In genomic region chr20:31894980-31895675, GRCh38 we compare ENCODE assay signal across 1 cellular context.
TF ChIP-seq lines count a peak whose summit lies in the region.

No MANE protein-coding gene starts in this region.

TF ChIP-seq in HepG2, 621 proteins besides CTCF, POLR2A, EP300 and RAD21 (continued from another document):
- TF ChIP-seq NCOA1 (CRISPR knock-in tag; IDR thresholded peaks at IDR 0.05): no peak
- peak; percentile 68; the same call in 1 of the 2 replicates for TF ChIP-seq ZNF362 (CRISPR knock-in tag; IDR thresholded peaks at IDR 0.05; ENCODE audit: borderline replicate concordance)
- TF ChIP-seq ZNF160 (CRISPR knock-in tag; IDR thresholded peaks at IDR 0.05): no peak
- TF ChIP-seq ATF7 (IDR thresholded peaks at IDR 0.05): no peak
- no peak for TF ChIP-seq ATF7 (CRISPR knock-in tag; IDR thresholded peaks at IDR 0.05)
- TF ChIP-seq ZSCAN5A (CRISPR knock-in tag; IDR thresholded peaks at IDR 0.05; ENCODE audit: borderline replicate concordance): no peak
- TF ChIP-seq TBL1XR1 (IDR thresholded peaks at IDR 0.05; ENCODE audit: borderline replicate concordance, low read length, partially characterized antibody): no peak
- TF ChIP-seq ZNF251 (CRISPR knock-in tag; IDR thresholded peaks at IDR 0.05): no peak
- peak; percentile 68 for TF ChIP-seq JARID2 (CRISPR knock-in tag; IDR thresholded peaks at IDR 0.05; ENCODE audit: insufficient replicate concordance)
- TF ChIP-seq ZNF576 (CRISPR knock-in tag; IDR thresholded peaks at IDR 0.05): no peak
- TF ChIP-seq, protein P1, sequence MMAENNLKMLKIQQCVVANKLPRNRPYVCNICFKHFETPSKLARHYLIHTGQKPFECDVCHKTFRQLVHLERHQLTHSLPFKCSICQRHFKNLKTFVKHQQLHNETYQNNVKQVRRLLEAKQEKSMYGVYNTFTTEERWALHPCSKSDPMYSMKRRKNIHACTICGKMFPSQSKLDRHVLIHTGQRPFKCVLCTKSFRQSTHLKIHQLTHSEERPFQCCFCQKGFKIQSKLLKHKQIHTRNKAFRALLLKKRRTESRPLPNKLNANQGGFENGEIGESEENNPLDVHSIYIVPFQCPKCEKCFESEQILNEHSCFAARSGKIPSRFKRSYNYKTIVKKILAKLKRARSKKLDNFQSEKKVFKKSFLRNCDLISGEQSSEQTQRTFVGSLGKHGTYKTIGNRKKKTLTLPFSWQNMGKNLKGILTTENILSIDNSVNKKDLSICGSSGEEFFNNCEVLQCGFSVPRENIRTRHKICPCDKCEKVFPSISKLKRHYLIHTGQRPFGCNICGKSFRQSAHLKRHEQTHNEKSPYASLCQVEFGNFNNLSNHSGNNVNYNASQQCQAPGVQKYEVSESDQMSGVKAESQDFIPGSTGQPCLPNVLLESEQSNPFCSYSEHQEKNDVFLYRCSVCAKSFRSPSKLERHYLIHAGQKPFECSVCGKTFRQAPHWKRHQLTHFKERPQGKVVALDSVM (CRISPR knock-in tag; IDR thresholded peaks at IDR 0.05): no peak
- TF ChIP-seq, protein P2, sequence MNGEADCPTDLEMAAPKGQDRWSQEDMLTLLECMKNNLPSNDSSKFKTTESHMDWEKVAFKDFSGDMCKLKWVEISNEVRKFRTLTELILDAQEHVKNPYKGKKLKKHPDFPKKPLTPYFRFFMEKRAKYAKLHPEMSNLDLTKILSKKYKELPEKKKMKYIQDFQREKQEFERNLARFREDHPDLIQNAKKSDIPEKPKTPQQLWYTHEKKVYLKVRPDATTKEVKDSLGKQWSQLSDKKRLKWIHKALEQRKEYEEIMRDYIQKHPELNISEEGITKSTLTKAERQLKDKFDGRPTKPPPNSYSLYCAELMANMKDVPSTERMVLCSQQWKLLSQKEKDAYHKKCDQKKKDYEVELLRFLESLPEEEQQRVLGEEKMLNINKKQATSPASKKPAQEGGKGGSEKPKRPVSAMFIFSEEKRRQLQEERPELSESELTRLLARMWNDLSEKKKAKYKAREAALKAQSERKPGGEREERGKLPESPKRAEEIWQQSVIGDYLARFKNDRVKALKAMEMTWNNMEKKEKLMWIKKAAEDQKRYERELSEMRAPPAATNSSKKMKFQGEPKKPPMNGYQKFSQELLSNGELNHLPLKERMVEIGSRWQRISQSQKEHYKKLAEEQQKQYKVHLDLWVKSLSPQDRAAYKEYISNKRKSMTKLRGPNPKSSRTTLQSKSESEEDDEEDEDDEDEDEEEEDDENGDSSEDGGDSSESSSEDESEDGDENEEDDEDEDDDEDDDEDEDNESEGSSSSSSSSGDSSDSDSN (CRISPR knock-in tag; IDR thresholded peaks at IDR 0.05): no peak
- no peak for TF ChIP-seq SATB2 (CRISPR knock-in tag; IDR thresholded peaks at IDR 0.05)
- peak; percentile 50 for TF ChIP-seq NFYC (CRISPR knock-in tag; IDR thresholded peaks at IDR 0.05)
- no peak for TF ChIP-seq AFF4 (CRISPR knock-in tag; IDR thresholded peaks at IDR 0.05)
- no peak for TF ChIP-seq ZNF230 (CRISPR knock-in tag; IDR thresholded peaks at IDR 0.05)
- TF ChIP-seq PCBP1 (IDR thresholded peaks at IDR 0.05; ENCODE audit: borderline replicate concordance, low read depth, low read length): no peak
- TF ChIP-seq, protein P3, sequence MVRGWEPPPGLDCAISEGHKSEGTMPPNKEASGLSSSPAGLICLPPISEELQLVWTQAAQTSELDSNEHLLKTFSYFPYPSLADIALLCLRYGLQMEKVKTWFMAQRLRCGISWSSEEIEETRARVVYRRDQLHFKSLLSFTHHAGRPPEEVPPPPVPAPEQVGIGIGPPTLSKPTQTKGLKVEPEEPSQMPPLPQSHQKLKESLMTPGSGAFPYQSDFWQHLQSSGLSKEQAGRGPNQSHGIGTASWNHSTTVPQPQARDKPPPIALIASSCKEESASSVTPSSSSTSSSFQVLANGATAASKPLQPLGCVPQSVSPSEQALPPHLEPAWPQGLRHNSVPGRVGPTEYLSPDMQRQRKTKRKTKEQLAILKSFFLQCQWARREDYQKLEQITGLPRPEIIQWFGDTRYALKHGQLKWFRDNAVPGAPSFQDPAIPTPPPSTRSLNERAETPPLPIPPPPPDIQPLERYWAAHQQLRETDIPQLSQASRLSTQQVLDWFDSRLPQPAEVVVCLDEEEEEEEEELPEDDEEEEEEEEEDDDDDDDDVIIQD (CRISPR knock-in tag; IDR thresholded peaks at IDR 0.05; ENCODE audit: low read depth): no peak
- TF ChIP-seq SP5 (CRISPR knock-in tag; IDR thresholded peaks at IDR 0.05; ENCODE audit: borderline replicate concordance, low read depth): no peak
- peak; percentile 99 for TF ChIP-seq RFXANK (CRISPR knock-in tag; IDR thresholded peaks at IDR 0.05)
- TF ChIP-seq ZNF121 (CRISPR knock-in tag; IDR thresholded peaks at IDR 0.05): peak; percentile 89
- peak; percentile 55; the same call in 1 of the 2 replicates for TF ChIP-seq ZFY (CRISPR knock-in tag; IDR thresholded peaks at IDR 0.05)
- 0 out of 2 replicates have a peak, but pooled peaks have one; percentile 9 for TF ChIP-seq NFKB2 (CRISPR knock-in tag; IDR thresholded peaks at IDR 0.05; ENCODE audit: borderline replicate concordance)
- TF ChIP-seq MAX (IDR thresholded peaks at IDR 0.05): no peak
- TF ChIP-seq ZNF546 (CRISPR knock-in tag; conservative IDR thresholded peaks at IDR 0.05): no peak
- TF ChIP-seq CAMTA2 (CRISPR knock-in tag; IDR thresholded peaks at IDR 0.05; ENCODE audit: borderline replicate concordance): no peak
- TF ChIP-seq ZC3H13 (CRISPR knock-in tag; IDR thresholded peaks at IDR 0.05): no peak
- no peak for TF ChIP-seq DNMT3B (CRISPR knock-in tag; conservative IDR thresholded peaks at IDR 0.05)
- TF ChIP-seq, protein P4, sequence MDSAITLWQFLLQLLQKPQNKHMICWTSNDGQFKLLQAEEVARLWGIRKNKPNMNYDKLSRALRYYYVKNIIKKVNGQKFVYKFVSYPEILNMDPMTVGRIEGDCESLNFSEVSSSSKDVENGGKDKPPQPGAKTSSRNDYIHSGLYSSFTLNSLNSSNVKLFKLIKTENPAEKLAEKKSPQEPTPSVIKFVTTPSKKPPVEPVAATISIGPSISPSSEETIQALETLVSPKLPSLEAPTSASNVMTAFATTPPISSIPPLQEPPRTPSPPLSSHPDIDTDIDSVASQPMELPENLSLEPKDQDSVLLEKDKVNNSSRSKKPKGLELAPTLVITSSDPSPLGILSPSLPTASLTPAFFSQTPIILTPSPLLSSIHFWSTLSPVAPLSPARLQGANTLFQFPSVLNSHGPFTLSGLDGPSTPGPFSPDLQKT (CRISPR knock-in tag; IDR thresholded peaks at IDR 0.05; ENCODE audit: borderline replicate concordance): no peak
- TF ChIP-seq KLF6 (CRISPR knock-in tag; IDR thresholded peaks at IDR 0.05): no peak
- 0 out of 2 replicates have a peak, but pooled peaks have one; percentile 13 for TF ChIP-seq ELF3 (CRISPR knock-in tag; IDR thresholded peaks at IDR 0.05)
- TF ChIP-seq NFE2L1 (CRISPR knock-in tag; IDR thresholded peaks at IDR 0.05; ENCODE audit: borderline replicate concordance): no peak
- no peak for TF ChIP-seq ZFP90 (CRISPR knock-in tag; IDR thresholded peaks at IDR 0.05; ENCODE audit: borderline replicate concordance)
- no peak for TF ChIP-seq BRCA1 (CRISPR knock-in tag; IDR thresholded peaks at IDR 0.05)
- TF ChIP-seq, protein P5, sequence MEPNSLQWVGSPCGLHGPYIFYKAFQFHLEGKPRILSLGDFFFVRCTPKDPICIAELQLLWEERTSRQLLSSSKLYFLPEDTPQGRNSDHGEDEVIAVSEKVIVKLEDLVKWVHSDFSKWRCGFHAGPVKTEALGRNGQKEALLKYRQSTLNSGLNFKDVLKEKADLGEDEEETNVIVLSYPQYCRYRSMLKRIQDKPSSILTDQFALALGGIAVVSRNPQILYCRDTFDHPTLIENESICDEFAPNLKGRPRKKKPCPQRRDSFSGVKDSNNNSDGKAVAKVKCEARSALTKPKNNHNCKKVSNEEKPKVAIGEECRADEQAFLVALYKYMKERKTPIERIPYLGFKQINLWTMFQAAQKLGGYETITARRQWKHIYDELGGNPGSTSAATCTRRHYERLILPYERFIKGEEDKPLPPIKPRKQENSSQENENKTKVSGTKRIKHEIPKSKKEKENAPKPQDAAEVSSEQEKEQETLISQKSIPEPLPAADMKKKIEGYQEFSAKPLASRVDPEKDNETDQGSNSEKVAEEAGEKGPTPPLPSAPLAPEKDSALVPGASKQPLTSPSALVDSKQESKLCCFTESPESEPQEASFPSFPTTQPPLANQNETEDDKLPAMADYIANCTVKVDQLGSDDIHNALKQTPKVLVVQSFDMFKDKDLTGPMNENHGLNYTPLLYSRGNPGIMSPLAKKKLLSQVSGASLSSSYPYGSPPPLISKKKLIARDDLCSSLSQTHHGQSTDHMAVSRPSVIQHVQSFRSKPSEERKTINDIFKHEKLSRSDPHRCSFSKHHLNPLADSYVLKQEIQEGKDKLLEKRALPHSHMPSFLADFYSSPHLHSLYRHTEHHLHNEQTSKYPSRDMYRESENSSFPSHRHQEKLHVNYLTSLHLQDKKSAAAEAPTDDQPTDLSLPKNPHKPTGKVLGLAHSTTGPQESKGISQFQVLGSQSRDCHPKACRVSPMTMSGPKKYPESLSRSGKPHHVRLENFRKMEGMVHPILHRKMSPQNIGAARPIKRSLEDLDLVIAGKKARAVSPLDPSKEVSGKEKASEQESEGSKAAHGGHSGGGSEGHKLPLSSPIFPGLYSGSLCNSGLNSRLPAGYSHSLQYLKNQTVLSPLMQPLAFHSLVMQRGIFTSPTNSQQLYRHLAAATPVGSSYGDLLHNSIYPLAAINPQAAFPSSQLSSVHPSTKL (CRISPR knock-in tag; IDR thresholded peaks at IDR 0.05): no peak
- TF ChIP-seq ZNF75D (CRISPR knock-in tag; IDR thresholded peaks at IDR 0.05; ENCODE audit: borderline replicate concordance): no peak
- TF ChIP-seq XBP1 (CRISPR knock-in tag; IDR thresholded peaks at IDR 0.05): no peak
- no peak for TF ChIP-seq PHF21A (CRISPR knock-in tag; IDR thresholded peaks at IDR 0.05)
